In the genomic region with DNA sequence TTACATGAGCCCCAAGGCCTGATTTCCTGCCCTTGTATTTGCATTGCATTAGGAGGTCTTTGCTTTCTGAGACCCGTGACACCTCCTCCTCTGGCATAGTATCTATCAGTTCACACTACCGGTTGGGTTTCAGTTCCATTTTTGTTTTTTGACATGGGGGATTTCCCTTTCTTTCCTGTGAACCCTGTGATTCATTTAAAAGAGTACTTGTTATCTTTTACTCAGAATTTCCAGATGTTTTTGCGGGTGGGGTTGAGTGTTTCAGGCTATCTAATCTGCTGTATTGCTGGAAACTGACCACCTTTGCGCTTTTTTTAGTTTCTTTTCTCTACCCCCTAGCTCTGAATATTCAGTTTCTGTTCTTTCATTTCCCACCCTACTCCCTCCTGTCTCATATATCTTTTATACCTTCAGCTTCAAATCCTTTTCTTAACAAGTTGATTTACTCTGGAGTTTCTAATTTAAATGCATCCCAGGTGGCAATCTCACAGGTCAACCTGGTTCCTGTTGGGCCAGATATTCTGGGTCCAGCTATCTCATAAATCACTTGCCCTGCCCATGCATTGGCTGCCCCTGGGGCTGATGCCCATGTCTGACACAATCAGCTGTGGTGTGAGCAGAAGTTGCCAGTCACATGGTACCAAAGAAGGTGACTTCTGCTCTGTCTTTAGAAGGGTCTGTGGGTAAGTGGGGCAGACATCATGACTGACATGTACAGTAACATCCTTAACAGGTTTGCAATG, we compare ENCODE assay signal across 8 cellular contexts. TPM values are rescaled to one million over a fixed set of nuclear protein-coding genes. Genes with fewer than 3 reads are reported as not detected.
A peak's percentile ranks its signal among the peaks of the same experiment; 100 is the strongest.
DNase-seq lines count a peak whose midpoint lies in the region; ATAC-seq and TF ChIP-seq lines count a peak whose summit lies in the region.

No MANE protein-coding gene starts in this region.

- H3K4me2 ChIP-seq in smooth muscle cell, result peak overlapping the region; percentile 35

- no peaks in the 10 kb centered on the region for H3K9me3 ChIP-seq in smooth muscle cell (replicated peaks; ENCODE audit: low read depth)
- no peaks in the 10 kb centered on the region for H3K9me3 ChIP-seq in suprapubic skin

- H3K27me3 Mint-ChIP-seq in activated naive CD8-positive, alpha-beta T cell treated with anti-CD3 and anti-CD28 coated beads, Interleukin-2, amount 10 ng/mL, durations not matched to agents 7 days and 5 days, result no peaks in the 10 kb centered on the region

- H3K36me3 Mint-ChIP-seq in activated naive CD8-positive, alpha-beta T cell treated with anti-CD3 and anti-CD28 coated beads, Interleukin-2, amount 10 ng/mL, durations not matched to agents 7 days and 5 days, result peaks cover 4% of the 10 kb centered on the region

- H3K27ac ChIP-seq in smooth muscle cell (ENCODE audit: low read depth) (no peak overlapping the region), suprapubic skin (no peak overlapping the region)

- H3K4me1 ChIP-seq in smooth muscle cell (ENCODE audit: low read depth), result no peaks in the 10 kb centered on the region
- peaks cover 22% of the 10 kb centered on the region for H3K4me1 ChIP-seq in suprapubic skin

- H3K27me3 ChIP-seq in smooth muscle cell (ENCODE audit: low read depth), result no peaks in the 10 kb centered on the region
- H3K27me3 ChIP-seq in suprapubic skin, result no peaks in the 10 kb centered on the region

- TF ChIP-seq CTCF in smooth muscle cell (IDR thresholded peaks at IDR 0.05; ENCODE audit: borderline replicate concordance, insufficient read depth, poor library complexity, severe bottlenecking), result no peak
- TF ChIP-seq CTCF in suprapubic skin (IDR thresholded peaks at IDR 0.05), result no peak

- no peak overlapping the region for H2AFZ ChIP-seq in smooth muscle cell (ENCODE audit: low read depth)

- no peaks in the 10 kb centered on the region for H4K20me1 ChIP-seq in smooth muscle cell (ENCODE audit: low read depth)

- 43% methylated on average over 4 of the region's 4 CpGs for WGBS in smooth muscle cell (ENCODE audit: low lambda C conversion rate)
- 41% methylated on average over 4 of the region's 4 CpGs for WGBS in suprapubic skin

- no peaks in the 10 kb centered on the region for H3K9me3 Mint-ChIP-seq in activated naive CD8-positive, alpha-beta T cell treated with anti-CD3 and anti-CD28 coated beads, Interleukin-2, amount 10 ng/mL, durations not matched to agents 7 days and 5 days

- peak overlapping the region; percentile 63 for H3K4me3 Mint-ChIP-seq in activated naive CD8-positive, alpha-beta T cell treated with anti-CD3 and anti-CD28 coated beads, Interleukin-2, amount 10 ng/mL, durations not matched to agents 7 days and 5 days

- peaks cover 35% of the 10 kb centered on the region for H3K4me1 Mint-ChIP-seq in activated naive CD8-positive, alpha-beta T cell treated with anti-CD3 and anti-CD28 coated beads, Interleukin-2, amount 10 ng/mL, durations not matched to agents 7 days and 5 days

- POLR2A ChIA-PET in activated naive CD8-positive, alpha-beta T cell treated with anti-CD3 and anti-CD28 coated beads, Interleukin-2, amount 10 ng/mL, durations not matched to agents 7 days and 5 days (lab: Charles Lee), result interaction anchor here (0.8 to 8.4 kb wide), 15 partner anchors 9 to 131 kb away, joined by 3 to 128 read pairs (median 4); a partner anchor contains a TSS

- H3K36me3 ChIP-seq in smooth muscle cell (ENCODE audit: low read depth), result no peaks in the 10 kb centered on the region
- no peaks in the 10 kb centered on the region for H3K36me3 ChIP-seq in suprapubic skin

- no peaks in the 10 kb centered on the region for H3F3A ChIP-seq in smooth muscle cell (ENCODE audit: low read depth)

- no peak for TF ChIP-seq EP300 in suprapubic skin (IDR thresholded peaks at IDR 0.05)

- H3K79me2 ChIP-seq in smooth muscle cell (ENCODE audit: low read depth), result no peaks in the 10 kb centered on the region

- DNase-seq in RPMI8226, result peak; percentile 90
- peak; percentile 55 for DNase-seq in activated naive CD8-positive, alpha-beta T cell treated with anti-CD3 and anti-CD28 coated beads, Interleukin-2, amount 10 ng/mL, durations not matched to agents 7 days and 5 days
- no peak for DNase-seq in smooth muscle cell (lab: John Stamatoyannopoulos, UW; ENCODE audit: unreplicated experiment)
- no peak for DNase-seq in NCI-H2171 (lab: John Stamatoyannopoulos, UW)
- DNase-seq in suprapubic skin (ENCODE audit: low spot score in 2 of 2), result no peak
- DNase-seq in NCI-H1694 (lab: John Stamatoyannopoulos, UW), result no peak

- no peak overlapping the region for H3K9ac ChIP-seq in smooth muscle cell (ENCODE audit: low read depth)

- H3K4me3 ChIP-seq in smooth muscle cell (no peak overlapping the region), suprapubic skin (no peak overlapping the region)

- no peak for TF ChIP-seq POLR2A in suprapubic skin (IDR thresholded peaks at IDR 0.05)

- ATAC-seq in GM18867 (IDR thresholded peaks at IDR 0.05; ENCODE audit: unreplicated experiment) (peak; percentile 70), HG02885 (IDR thresholded peaks at IDR 0.05; ENCODE audit: poor library complexity, unreplicated experiment) (peak; percentile 79)
- ATAC-seq in activated naive CD8-positive, alpha-beta T cell treated with anti-CD3 and anti-CD28 coated beads, Interleukin-2, amount 10 ng/mL, durations not matched to agents 7 days and 5 days (ENCODE audit: low read depth), result peak; percentile 90

- peak overlapping the region; percentile 97 for H3K27ac Mint-ChIP-seq in activated naive CD8-positive, alpha-beta T cell treated with anti-CD3 and anti-CD28 coated beads, Interleukin-2, amount 10 ng/mL, durations not matched to agents 7 days and 5 days

RNA-seq across cellular contexts. Expression of a gene that starts 14.3 kb away (rescaled TPM):
- 10 to 100 TPM; 71.3 to 74.2 TPM for total RNA-seq in activated naive CD8-positive, alpha-beta T cell treated with anti-CD3 and anti-CD28 coated beads, Interleukin-2, amount 10 ng/mL, durations not matched to agents 7 days and 5 days
- total RNA-seq in smooth muscle cell, result 25.9 and 28.4 TPM in 2 replicates
- 6.0 and 12.3 TPM in 2 replicates for polyA plus RNA-seq in smooth muscle cell
- total RNA-seq in suprapubic skin, result 10 to 100 TPM; 45.1 to 77.8 (median 56.3) TPM

Comparison
In these comparisons a context has a peak if more than half of its experiments do, and no peak if none do; other contexts are left out.
1. DNase-seq: peak in RPMI8226 (single experiment) and activated naive CD8-positive, alpha-beta T cell treated with anti-CD3 and anti-CD28 coated beads, Interleukin-2, amount 10 ng/mL, durations not matched to agents 7 days and 5 days (single experiment); none in smooth muscle cell (single experiment), NCI-H2171 (single experiment), suprapubic skin (0 of 2) and NCI-H1694 (single experiment).
2. Peak in every context shown above with its lines, with median percentiles within 50 percentile points of each other: ATAC-seq.